ENCODE assay signal across 8 cellular contexts in the genomic region with DNA sequence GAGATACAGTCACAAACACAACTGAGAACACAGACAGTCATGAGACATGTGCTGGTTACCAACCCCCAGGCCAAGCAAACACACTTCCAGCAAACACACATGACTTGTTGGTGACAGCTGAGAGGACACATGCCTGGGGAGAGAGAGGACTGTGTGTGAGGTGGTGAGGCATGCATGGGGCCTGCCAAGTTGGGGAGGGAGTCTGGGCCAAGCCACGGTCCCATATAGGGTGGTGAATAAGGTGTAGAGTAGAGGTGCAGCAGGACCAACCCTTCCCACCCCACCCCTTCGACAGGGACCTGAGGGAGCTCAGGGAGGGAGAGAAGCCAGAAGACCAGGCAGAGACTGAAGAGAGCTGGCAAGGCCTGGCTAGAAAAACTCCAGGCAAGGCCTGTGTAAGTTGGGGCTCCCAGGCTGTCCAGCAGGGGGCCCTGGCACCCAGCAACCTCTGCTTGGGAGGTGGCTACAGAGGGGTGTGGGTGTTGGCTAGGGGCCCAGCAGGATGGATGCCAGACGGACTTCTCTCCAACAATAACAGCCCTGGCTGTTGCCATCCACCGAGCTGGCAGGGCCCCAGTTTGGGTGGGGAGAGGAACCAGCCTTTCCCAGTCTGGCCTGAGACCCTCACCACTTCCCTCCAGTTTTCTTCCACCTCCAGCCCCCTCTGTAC. TPM values are rescaled to one million over a fixed set of nuclear protein-coding genes. Genes with fewer than 3 reads are reported as not detected.
DNase-seq lines count a peak whose midpoint lies in the region; ATAC-seq and TF ChIP-seq lines count a peak whose summit lies in the region.

No MANE protein-coding gene starts in this region.

- H3K36me3 Mint-ChIP-seq in activated B cell treated with CpG ODN at 0.5 μM for 24 hours (ENCODE audit: low read depth): no peaks in the 10 kb centered on the region

- intact Hi-C loops in activated B cell treated with CpG ODN at 0.5 μM for 24 hours (cut with micrococcal nuclease): loop anchor here (5.0 kb wide), 2 partner anchors 94 to 116 kb away; a partner anchor contains a TSS
- intact Hi-C loops in left colon (cut with DNase I, micrococcal nuclease): no loop called here

- POLR2A ChIA-PET in activated B cell treated with CpG ODN at 0.5 μM for 24 hours (lab: Charles Lee): interaction anchor here (0.6 to 1.6 kb wide), 5 partner anchors 25 to 43 kb away, joined by 3 to 8 read pairs (median 4); a partner anchor contains a TSS

- no peaks in the 10 kb centered on the region for H3K9me3 Mint-ChIP-seq in activated B cell treated with CpG ODN at 0.5 μM for 24 hours

- peak; percentile 50 for ATAC-seq in HG02885 (IDR thresholded peaks at IDR 0.05; ENCODE audit: poor library complexity, unreplicated experiment)
- peak; percentile 51 for ATAC-seq in activated B cell treated with CpG ODN at 0.5 μM for 24 hours (ENCODE audit: low read depth)
- ATAC-seq in left colon: peak; percentile 80

- H3K4me3 ChIP-seq in GM12864 (ENCODE audit: low read depth, low read length): no peak overlapping the region

- CTCF ChIA-PET in activated B cell treated with CpG ODN at 0.5 μM for 24 hours (lab: Charles Lee): interaction anchor here (1.2 kb wide), 1 partner anchor 36 kb away, joined by 3 read pairs; a partner anchor contains a TSS

- peak; percentile 41 for DNase-seq in GM12864 (ENCODE audit: low read depth)
- DNase-seq in NCI-H226: peak; percentile 80
- DNase-seq in activated B cell treated with CpG ODN at 0.5 μM for 24 hours: peak; percentile 53
- peak; percentile 80 for DNase-seq in cerebellar cortex (ENCODE audit: low spot score)
- peak; percentile 95 to 97 for DNase-seq in left colon
- peak; percentile 74 to 80 for DNase-seq in stimulated activated CD4-positive, alpha-beta T cell treated with anti-CD3 and anti-CD28 coated beads, Interleukin-2, amount 100 ng/mL, for 24 hours
- no peak for DNase-seq in NCI-H1417 treated with DMSO at 0.1 percent for 48 hours (lab: John Stamatoyannopoulos, UW)

- H3K27me3 Mint-ChIP-seq in activated B cell treated with CpG ODN at 0.5 μM for 24 hours: no peaks in the 10 kb centered on the region

- H3K27ac Mint-ChIP-seq in activated B cell treated with CpG ODN at 0.5 μM for 24 hours: no peak overlapping the region

- TF ChIP-seq CTCF in GM12864 (IDR thresholded peaks at IDR 0.05; ENCODE audit: low read depth, low read length, missing control alignments): peak; percentile 95
- no peak for TF ChIP-seq CTCF in activated B cell treated with CpG ODN at 0.5 μM for 24 hours (IDR thresholded peaks at IDR 0.05)

- peaks cover 39% of the 10 kb centered on the region for H3K4me1 Mint-ChIP-seq in activated B cell treated with CpG ODN at 0.5 μM for 24 hours

- H3K4me3 Mint-ChIP-seq in activated B cell treated with CpG ODN at 0.5 μM for 24 hours: no peak overlapping the region

RNA-seq across cellular contexts. Expression of a gene that starts 2.0 kb away (rescaled TPM):
- total RNA-seq in activated B cell treated with CpG ODN at 0.5 μM for 24 hours: 15.0 and 17.3 TPM in 2 replicates
- total RNA-seq in left colon: 10 to 100 TPM; 13.0 to 22.8 TPM

RNA-seq across cellular contexts. Expression of a gene that starts 4.7 kb away (rescaled TPM):
- total RNA-seq in activated B cell treated with CpG ODN at 0.5 μM for 24 hours: not detected in 2 replicates
- not detected for total RNA-seq in left colon

RNA-seq across cellular contexts. Expression of a gene that starts 25.5 kb away (rescaled TPM):
- total RNA-seq in activated B cell treated with CpG ODN at 0.5 μM for 24 hours (1,222 and 1,311 TPM in 2 replicates), left colon (100 to 1,000 TPM; 278 to 329 TPM)

RNA-seq across cellular contexts. Expression of a gene that starts 35.9 kb away (rescaled TPM):
- total RNA-seq in activated B cell treated with CpG ODN at 0.5 μM for 24 hours: 27.0 and 29.1 TPM in 2 replicates
- total RNA-seq in left colon: 10 to 100 TPM; 34.9 to 43.5 TPM

RNA-seq across cellular contexts. Expression of a gene that starts 43.9 kb away (rescaled TPM):
- total RNA-seq in activated B cell treated with CpG ODN at 0.5 μM for 24 hours: 94.7 and 99.2 TPM in 2 replicates
- total RNA-seq in left colon: 10 to 100 TPM in 1 of 2 donors, 1 to 10 TPM in 1; 9.6 to 15.3 TPM
